24 cellular contexts compared by ENCODE assay signal in the genomic region with DNA sequence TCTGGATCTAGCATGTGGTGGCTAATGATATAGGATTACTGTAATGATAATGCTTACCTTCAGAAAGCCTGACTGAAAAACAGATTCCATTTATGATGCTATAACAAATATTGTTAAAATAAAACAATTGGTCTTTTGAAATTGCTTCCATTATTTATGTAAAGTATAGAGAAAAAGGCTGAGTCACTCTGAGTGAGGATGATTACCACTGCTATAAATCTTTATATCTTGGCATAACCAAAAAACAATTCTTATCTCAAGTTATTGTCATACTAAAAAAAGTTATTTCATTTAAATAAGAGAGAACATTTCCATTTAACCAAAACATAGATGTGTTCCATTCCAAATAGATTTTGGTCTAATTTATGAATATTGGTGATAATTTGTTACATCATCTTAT. TPM values are rescaled to one million over a fixed set of nuclear protein-coding genes. Genes with fewer than 3 reads are reported as not detected.
A peak's percentile ranks its signal among the peaks of the same experiment; 100 is the strongest.
DNase-seq lines count a peak whose midpoint lies in the region; ATAC-seq and TF ChIP-seq lines count a peak whose summit lies in the region.
"Had no signal": no experiment of that assay in that cellular context is flagged by ENCODE, and none has a peak within 500 bp of the region (broad histone marks: within the 10 kb centered on the region; RNA-seq: fewer than 3 reads in every experiment).

No MANE protein-coding gene starts in this region.

- intact Hi-C loops in gastrocnemius medialis (cut with DNase I; ENCODE audit: low total_unique reads), result loop anchor here (10.0 kb wide), 1 partner anchor 479 kb away; the partner anchor contains the start of gene BAG2

- peaks cover 51% of the 10 kb centered on the region for H3K4me1 ChIP-seq in GM23248 (ENCODE audit: insufficient read depth)
- peaks cover 6% of the 10 kb centered on the region for H3K4me1 ChIP-seq in fibroblast of lung (ENCODE audit: control insufficient read depth, extremely low read depth, insufficient read depth, low read length)
- H3K4me1 ChIP-seq in gastrocnemius medialis, result peaks cover 38 to 40% of the 10 kb centered on the region in 2 donors

- H3K4me3 ChIP-seq in GM23248, result no peak overlapping the region
- no peak overlapping the region for H3K4me3 ChIP-seq in fibroblast of lung (replicated peaks in 1 of 4; ENCODE audit: control extremely low read depth in 1 of 4, insufficient read depth in 1 of 4, low read depth in 3 of 4, low read length in 4 of 4)
- no peak overlapping the region for H3K4me3 ChIP-seq in gastrocnemius medialis
- H3K4me3 ChIP-seq: GM23338 had no signal

- peaks cover 13% of the 10 kb centered on the region; the same call in 1 of the 2 replicates for H3K36me3 ChIP-seq in GM23248 (ENCODE audit: low read depth)
- no peaks in the 10 kb centered on the region for H3K36me3 ChIP-seq in fibroblast of lung (ENCODE audit: control insufficient read depth, insufficient read depth, low read length)
- H3K36me3 ChIP-seq in gastrocnemius medialis, result no peaks in the 10 kb centered on the region
- H3K36me3 ChIP-seq: neutrophil had no signal

- H4K20me1 ChIP-seq in GM23248 (ENCODE audit: insufficient read depth) (no peaks in the 10 kb centered on the region), fibroblast of lung (ENCODE audit: control insufficient read depth, extremely low read depth, insufficient read depth, low read length) (no peaks in the 10 kb centered on the region)

- TF ChIP-seq CTCF in RWPE1 (conservative IDR thresholded peaks at IDR 0.05; ENCODE audit: low read depth) (no peak), fibroblast of lung (conservative IDR thresholded peaks at IDR 0.05 in 1 of 2, IDR thresholded peaks at IDR 0.05 in 1 of 2; ENCODE audit: low read depth in 1 of 2, low read length in 2 of 2) (no peak), gastrocnemius medialis (IDR thresholded peaks at IDR 0.05 in 4 of 5, conservative IDR thresholded peaks at IDR 0.05 in 1 of 5) (no peak)

- H3K27me3 ChIP-seq in GM23248 (replicated peaks; ENCODE audit: insufficient read depth), result no peaks in the 10 kb centered on the region
- H3K27me3 ChIP-seq in fibroblast of lung (ENCODE audit: control insufficient read depth, insufficient read depth, low read length), result no peaks in the 10 kb centered on the region
- no peaks in the 10 kb centered on the region for H3K27me3 ChIP-seq in gastrocnemius medialis
- H3K27me3 ChIP-seq: neutrophil had no signal

- peak overlapping the region; percentile 19; the same call in 1 of the 2 replicates for H3K27ac ChIP-seq in GM23248
- H3K27ac ChIP-seq in RWPE1, result peak overlapping the region; percentile 57; the same call in 1 of the 2 replicates
- H3K27ac ChIP-seq in fibroblast of lung (ENCODE audit: insufficient read depth, low read length), result no peak overlapping the region
- peak overlapping the region; percentile 89 to 96 (median 94) for H3K27ac ChIP-seq in gastrocnemius medialis
- H3K27ac ChIP-seq: neutrophil had no signal

- in situ Hi-C loops in GM23248 (cut with MboI) (loop anchor here (5.0 kb wide), 1 partner anchor 53 kb away; the partner anchor contains the start of gene DST), gastrocnemius medialis (cut with MboI; ENCODE audit: low sequenced_read_pairs in 4 of 4) (loop anchor here (5.0 to 10.0 kb wide), 4 partner anchors 48 to 149 kb away; partner anchors contain the start of gene DST (in 1 of the 4))

- no peak for TF ChIP-seq POLR2A in gastrocnemius medialis (IDR thresholded peaks at IDR 0.05)

- DNase-seq in GM23248, result peak; percentile 49
- DNase-seq in RWPE1 (ENCODE audit: low spot score), result no peak
- peak; percentile 45 to 50 for DNase-seq in fibroblast of lung (ENCODE audit: low read depth in 2 of 2)
- no peak for DNase-seq in gastrocnemius medialis
- no peak for DNase-seq in activated naive CD4-positive, alpha-beta T cell treated with anti-CD3 and anti-CD28 coated beads, Interleukin-2, amount 50 U/mL, for 16 hours
- DNase-seq: activated CD4-positive, alpha-beta T cell treated with anti-CD3 and anti-CD28 coated beads, Interleukin-2, amount 50 U/mL, for 1 hour; aorta; C1 segment of cervical spinal cord; caudate nucleus; KG1; mesendoderm; NCI-H2171 treated with DMSO at 0.1 percent for 48 hours; NCI-H524 treated with DMSO at 0.1 percent for 48 hours; stimulated activated CD4-positive, alpha-beta T cell treated with anti-CD3 and anti-CD28 coated beads, Interleukin-12 subunit alpha, Interleukin-12 subunit beta, amount 100 ng/mL, for 4 hours; stimulated activated CD4-positive, alpha-beta T cell treated with anti-CD3 and anti-CD28 coated beads, Interleukin-4, amount 100 ng/mL, for 24 hours; stimulated activated naive B cell treated with anti-CD40 and anti-IgM and Interleukin-4, amounts not matched to agents 10 μg/mL and 1 μg/mL and 100 μg/mL, for 72 hours; T1000 had no signal

- H2AFZ ChIP-seq in GM23248 (no peak overlapping the region), fibroblast of lung (ENCODE audit: low read length) (no peak overlapping the region)
- H2AFZ ChIP-seq: GM23338 had no signal

- POLR2A ChIA-PET in RWPE1 (lab: Yijun Ruan, JAX; ENCODE audit: low non-redundant PET), result no interaction called here

- H3K4me2 ChIP-seq in GM23248 (ENCODE audit: unreplicated experiment), result peak overlapping the region; percentile 27
- no peak overlapping the region for H3K4me2 ChIP-seq in fibroblast of lung (ENCODE audit: extremely low read depth, insufficient read depth, low read length)
- H3K4me2 ChIP-seq: GM23338 had no signal

- H3K9me2 ChIP-seq in GM23248 (ENCODE audit: insufficient read depth), result no peaks in the 10 kb centered on the region

- ATAC-seq in gastrocnemius medialis, result no peak
- no peak for ATAC-seq in GM18520 (IDR thresholded peaks at IDR 0.05; ENCODE audit: unreplicated experiment)
- no peak for ATAC-seq in HG03039 (IDR thresholded peaks at IDR 0.05; ENCODE audit: unreplicated experiment)
- ATAC-seq: GM23338; left lobe of liver; Right ventricle myocardium inferior; stimulated activated naive B cell treated with anti-CD40 and anti-IgM and Interleukin-4, amounts not matched to agents 10 μg/mL and 1 μg/mL and 100 μg/mL, for 72 hours; WTC11 had no signal

- peaks cover 82% of the 10 kb centered on the region for H3F3A ChIP-seq in GM23248 (ENCODE audit: insufficient read depth)

- H3K9ac ChIP-seq in GM23248, result 0 out of 2 replicates have a peak overlapping the region, but pooled peaks have one; percentile 13
- H3K9ac ChIP-seq in fibroblast of lung (ENCODE audit: insufficient read depth, low read length), result no peak overlapping the region

- CTCF ChIA-PET in RWPE1 (lab: Yijun Ruan, JAX), result no interaction called here

- H3K9me3 ChIP-seq in GM23248 (ENCODE audit: low read depth), result no peaks in the 10 kb centered on the region
- H3K9me3 ChIP-seq in fibroblast of lung (ENCODE audit: control insufficient read depth, insufficient read depth, low read depth, low read length), result no peaks in the 10 kb centered on the region
- H3K9me3 ChIP-seq in gastrocnemius medialis, result no peaks in the 10 kb centered on the region
- H3K9me3 ChIP-seq: neutrophil had no signal

- H3K79me2 ChIP-seq in GM23248 (ENCODE audit: insufficient read depth) (peaks cover 83% of the 10 kb centered on the region), fibroblast of lung (ENCODE audit: control insufficient read depth, insufficient read depth, low read length) (peaks cover 25% of the 10 kb centered on the region)

RNA-seq across cellular contexts. Expression of gene DST, which starts 53.0 kb away (rescaled TPM):
- total RNA-seq in GM23248 (2014; rRNA removed; shearing (Covaris generic)), result 322 and 411 TPM in 2 replicates
- polyA plus RNA-seq in GM23248 (2016; fragmentation: Nextera tagmentation; extraction: Ambion mirVana), result 142 and 181 TPM in 2 replicates
- total RNA-seq in fibroblast of lung, result 362 and 670 TPM in 2 replicates
- polyA plus RNA-seq in fibroblast of lung, result 78.6 and 81.0 TPM in 2 replicates
- polyA plus RNA-seq in fibroblast of lung (2012), result 98.4 and 109 TPM in 2 replicates
- 159 and 194 TPM in 2 replicates for polyA minus RNA-seq in fibroblast of lung (ENCODE audit: low replicate concordance)
- 100 to 1,000 TPM; 114 to 219 (median 204) TPM for total RNA-seq in gastrocnemius medialis

Comparison
In these comparisons a context has a peak if more than half of its experiments do, and no peak if none do; other contexts are left out.
1. DNase-seq: peak in GM23248 (single experiment) and fibroblast of lung (2 of 2); none in RWPE1 (single experiment), gastrocnemius medialis (0 of 2) and activated naive CD4-positive, alpha-beta T cell treated with anti-CD3 and anti-CD28 coated beads, Interleukin-2, amount 50 U/mL, for 16 hours (single experiment).